ENCODE assay signal across 8 cellular contexts in genomic region chr12:53217049-53217929, GRCh38. TPM values are rescaled to one million over a fixed set of nuclear protein-coding genes. Genes with fewer than 3 reads are reported as not detected.
DNase-seq lines count a peak whose midpoint lies in the region; ATAC-seq and TF ChIP-seq lines count a peak whose summit lies in the region.

No MANE protein-coding gene starts in this region.

- H3K9me3 Mint-ChIP-seq in HFFc6 (no peaks in the 10 kb centered on the region), glutamatergic neuron (ENCODE audit: unreplicated experiment) (peaks cover 12% of the 10 kb centered on the region)
- no peaks in the 10 kb centered on the region for H3K9me3 Mint-ChIP-seq in activated CD4-positive, alpha-beta memory T cell treated with anti-CD3 and anti-CD28 coated beads, Interleukin-2, amount 10 ng/mL, durations not matched to agents 7 days and 5 days

- H3K27ac ChIP-seq in SJCRH30, result no peak overlapping the region

- H3K4me1 Mint-ChIP-seq in HFFc6 (ENCODE audit: low read depth), result peaks cover 82% of the 10 kb centered on the region
- peaks cover 80% of the 10 kb centered on the region for H3K4me1 Mint-ChIP-seq in activated CD4-positive, alpha-beta memory T cell treated with anti-CD3 and anti-CD28 coated beads, Interleukin-2, amount 10 ng/mL, durations not matched to agents 7 days and 5 days
- H3K4me1 Mint-ChIP-seq in glutamatergic neuron (ENCODE audit: low read depth, unreplicated experiment), result peaks cover 15% of the 10 kb centered on the region

- H3K27ac Mint-ChIP-seq in HFFc6 (peak overlapping the region; percentile 89), glutamatergic neuron (ENCODE audit: unreplicated experiment) (peak overlapping the region; percentile 17)
- H3K27ac Mint-ChIP-seq in activated CD4-positive, alpha-beta memory T cell treated with anti-CD3 and anti-CD28 coated beads, Interleukin-2, amount 10 ng/mL, durations not matched to agents 7 days and 5 days, result peak overlapping the region; percentile 83

- H3K4me2 ChIP-seq in skeletal muscle satellite cell (ENCODE audit: low read length), result peak overlapping the region; percentile 92

- CTCF ChIA-PET in activated CD4-positive, alpha-beta memory T cell treated with anti-CD3 and anti-CD28 coated beads, Interleukin-2, amount 10 ng/mL, durations not matched to agents 7 days and 5 days (lab: Charles Lee), result interaction anchor here (0.9 to 15.2 kb wide), 10 partner anchors 7 to 128 kb away, joined by 3 to 211 read pairs (median 52); partner anchors contain the start of genes AAAS, ESPL1 and ITGB7

- H3K4me1 ChIP-seq in skeletal muscle satellite cell (ENCODE audit: control insufficient read depth, insufficient read depth, low read length), result peaks cover 54% of the 10 kb centered on the region
- H3K4me1 ChIP-seq in SJCRH30, result peaks cover 8% of the 10 kb centered on the region

- H3K4me3 ChIP-seq in skeletal muscle satellite cell (ENCODE audit: low read length) (peak overlapping the region; percentile 88), SJCRH30 (no peak overlapping the region)

- H3K9ac ChIP-seq in skeletal muscle satellite cell (ENCODE audit: low read depth, low read length), result peak overlapping the region; percentile 81

- POLR2A ChIA-PET in activated CD4-positive, alpha-beta memory T cell treated with anti-CD3 and anti-CD28 coated beads, Interleukin-2, amount 10 ng/mL, durations not matched to agents 7 days and 5 days (lab: Charles Lee), result interaction anchor here (0.8 to 7.5 kb wide), 11 partner anchors 10 to 104 kb away, joined by 3 to 117 read pairs (median 4); partner anchors contain the start of genes AAAS, CSAD, ESPL1 and ITGB7

- peaks cover 8% of the 10 kb centered on the region for H3K27me3 Mint-ChIP-seq in HFFc6 (ENCODE audit: insufficient read depth)
- H3K27me3 Mint-ChIP-seq in activated CD4-positive, alpha-beta memory T cell treated with anti-CD3 and anti-CD28 coated beads, Interleukin-2, amount 10 ng/mL, durations not matched to agents 7 days and 5 days, result no peaks in the 10 kb centered on the region
- peaks cover 26% of the 10 kb centered on the region for H3K27me3 Mint-ChIP-seq in glutamatergic neuron (ENCODE audit: unreplicated experiment)

- no peaks in the 10 kb centered on the region for H3K27me3 ChIP-seq in skeletal muscle satellite cell (ENCODE audit: control insufficient read depth, insufficient read depth, low read length)
- H3K27me3 ChIP-seq in SJCRH30, result peaks cover 11% of the 10 kb centered on the region; the same call in 1 of the 2 replicates

- no peak for DNase-seq in HFFc6
- peak; percentile 60 for DNase-seq in activated CD4-positive, alpha-beta memory T cell treated with anti-CD3 and anti-CD28 coated beads, Interleukin-2, amount 10 ng/mL, durations not matched to agents 7 days and 5 days
- no peak for DNase-seq in glutamatergic neuron
- DNase-seq in SJCRH30, result no peak
- no peak for DNase-seq in cerebellar nuclear complex (lab: John Stamatoyannopoulos, UW)

- H3K9me3 ChIP-seq in skeletal muscle satellite cell (replicated peaks; ENCODE audit: low read length), result no peaks in the 10 kb centered on the region
- no peaks in the 10 kb centered on the region for H3K9me3 ChIP-seq in SJCRH30 (replicated peaks)

- H3K4me3 Mint-ChIP-seq in HFFc6 (peak overlapping the region; percentile 99), glutamatergic neuron (ENCODE audit: unreplicated experiment) (no peak overlapping the region)
- H3K4me3 Mint-ChIP-seq in activated CD4-positive, alpha-beta memory T cell treated with anti-CD3 and anti-CD28 coated beads, Interleukin-2, amount 10 ng/mL, durations not matched to agents 7 days and 5 days, result peak overlapping the region; percentile 81

- H3K36me3 ChIP-seq in skeletal muscle satellite cell (ENCODE audit: insufficient read depth, low read length), result peaks cover 29% of the 10 kb centered on the region
- no peaks in the 10 kb centered on the region for H3K36me3 ChIP-seq in SJCRH30

- TF ChIP-seq CTCF in HFFc6 (IDR thresholded peaks at IDR 0.05), result no peak
- TF ChIP-seq CTCF in glutamatergic neuron (IDR thresholded peaks at IDR 0.05; ENCODE audit: partially characterized antibody, unreplicated experiment), result no peak

- ATAC-seq in HG03432 (IDR thresholded peaks at IDR 0.05; ENCODE audit: unreplicated experiment) (no peak), GM21717 (IDR thresholded peaks at IDR 0.05; ENCODE audit: unreplicated experiment) (no peak)

- peaks cover 23% of the 10 kb centered on the region; the same call in 1 of the 2 replicates for H3K36me3 Mint-ChIP-seq in HFFc6 (ENCODE audit: low read depth)
- H3K36me3 Mint-ChIP-seq in activated CD4-positive, alpha-beta memory T cell treated with anti-CD3 and anti-CD28 coated beads, Interleukin-2, amount 10 ng/mL, durations not matched to agents 7 days and 5 days (ENCODE audit: low read depth), result peaks cover 62% of the 10 kb centered on the region
- H3K36me3 Mint-ChIP-seq in glutamatergic neuron (ENCODE audit: unreplicated experiment), result no peaks in the 10 kb centered on the region

RNA-seq across cellular contexts. Expression of gene ITGB7, which starts 10.2 kb away (rescaled TPM):
- total RNA-seq in HFFc6 (2021; fragmentation: NEBNext Ultra II Directional; extraction: Animal tissue kit (Norgen Biotek cat#: 25700)), result 1 to 10 TPM in 3 of 6 experiments, under 1 TPM in 3; 0.35 to 1.5 (median 0.93) TPM
- total RNA-seq in activated CD4-positive, alpha-beta memory T cell treated with anti-CD3 and anti-CD28 coated beads, Interleukin-2, amount 10 ng/mL, durations not matched to agents 7 days and 5 days, result 100 to 1,000 TPM; 780 to 786 TPM
- not detected for total RNA-seq in glutamatergic neuron (ENCODE audit: unreplicated experiment)
- under 0.01 and 1.5 TPM in 2 replicates for total RNA-seq in skeletal muscle satellite cell (2012; rRNA removed)
- not detected in 2 replicates for total RNA-seq in SJCRH30 (2014; rRNA removed; shearing (Covaris generic))

RNA-seq across cellular contexts. Expression of gene RARG, which starts 14.7 kb away (rescaled TPM):
- total RNA-seq in HFFc6 (2021; fragmentation: NEBNext Ultra II Directional; extraction: Animal tissue kit (Norgen Biotek cat#: 25700)), result 10 to 100 TPM; 47.2 to 80.5 (median 71.0) TPM
- 10 to 100 TPM; 46.1 to 47.4 TPM for total RNA-seq in activated CD4-positive, alpha-beta memory T cell treated with anti-CD3 and anti-CD28 coated beads, Interleukin-2, amount 10 ng/mL, durations not matched to agents 7 days and 5 days
- 0.27 TPM for total RNA-seq in glutamatergic neuron (ENCODE audit: unreplicated experiment)
- total RNA-seq in skeletal muscle satellite cell (2012; rRNA removed), result 17.7 and 21.8 TPM in 2 replicates
- 5.0 and 5.5 TPM in 2 replicates for total RNA-seq in SJCRH30 (2014; rRNA removed; shearing (Covaris generic))

RNA-seq across cellular contexts. Expression of gene CSAD, which starts 36.6 kb away (rescaled TPM):
- 10 to 100 TPM; 13.9 to 17.1 (median 16.0) TPM for total RNA-seq in HFFc6 (2021; fragmentation: NEBNext Ultra II Directional; extraction: Animal tissue kit (Norgen Biotek cat#: 25700))
- total RNA-seq in activated CD4-positive, alpha-beta memory T cell treated with anti-CD3 and anti-CD28 coated beads, Interleukin-2, amount 10 ng/mL, durations not matched to agents 7 days and 5 days, result 10 to 100 TPM; 28.6 to 31.0 TPM
- total RNA-seq in glutamatergic neuron (ENCODE audit: unreplicated experiment), result 34.5 TPM
- total RNA-seq in skeletal muscle satellite cell (2012; rRNA removed), result 5.8 and 8.5 TPM in 2 replicates
- 1.7 and 3.3 TPM in 2 replicates for total RNA-seq in SJCRH30 (2014; rRNA removed; shearing (Covaris generic))

RNA-seq across cellular contexts. Expression of gene ZNF740, which starts 36.8 kb away (rescaled TPM):
- total RNA-seq in HFFc6 (2021; fragmentation: NEBNext Ultra II Directional; extraction: Animal tissue kit (Norgen Biotek cat#: 25700)), result 10 to 100 TPM; 17.3 to 25.7 (median 19.3) TPM
- 10 to 100 TPM; 33.7 to 45.5 TPM for total RNA-seq in activated CD4-positive, alpha-beta memory T cell treated with anti-CD3 and anti-CD28 coated beads, Interleukin-2, amount 10 ng/mL, durations not matched to agents 7 days and 5 days
- total RNA-seq in glutamatergic neuron (ENCODE audit: unreplicated experiment), result 38.2 TPM
- 7.6 and 9.2 TPM in 2 replicates for total RNA-seq in skeletal muscle satellite cell (2012; rRNA removed)
- 17.4 and 17.8 TPM in 2 replicates for total RNA-seq in SJCRH30 (2014; rRNA removed; shearing (Covaris generic))

RNA-seq across cellular contexts. Expression of gene ESPL1, which starts 50.8 kb away (rescaled TPM):
- total RNA-seq in HFFc6 (2021; fragmentation: NEBNext Ultra II Directional; extraction: Animal tissue kit (Norgen Biotek cat#: 25700)), result 10 to 100 TPM in 5 of 6 experiments, 1 to 10 TPM in 1; 7.0 to 16.1 (median 14.1) TPM
- total RNA-seq in activated CD4-positive, alpha-beta memory T cell treated with anti-CD3 and anti-CD28 coated beads, Interleukin-2, amount 10 ng/mL, durations not matched to agents 7 days and 5 days, result 10 to 100 TPM; 88.4 to 90.2 TPM
- total RNA-seq in glutamatergic neuron (ENCODE audit: unreplicated experiment), result 5.1 TPM
- total RNA-seq in skeletal muscle satellite cell (2012; rRNA removed), result 6.3 and 7.0 TPM in 2 replicates
- 24.9 and 29.5 TPM in 2 replicates for total RNA-seq in SJCRH30 (2014; rRNA removed; shearing (Covaris generic))

Comparison
In these comparisons a context has a peak if more than half of its experiments do, and no peak if none do; other contexts are left out.
1. H3K27ac Mint-ChIP-seq: peak in every context shown above with its lines; median percentile 89 in HFFc6; 83 in activated CD4-positive, alpha-beta memory T cell treated with anti-CD3 and anti-CD28 coated beads, Interleukin-2, amount 10 ng/mL, durations not matched to agents 7 days and 5 days; 17 in glutamatergic neuron.
2. RNA of gene ITGB7, which starts 10.2 kb away (total RNA-seq): 780 to 786 TPM in activated CD4-positive, alpha-beta memory T cell treated with anti-CD3 and anti-CD28 coated beads, Interleukin-2, amount 10 ng/mL, durations not matched to agents 7 days and 5 days; 0.35 to 1.5 TPM in HFFc6, not detected in glutamatergic neuron (single experiment) and not detected in SJCRH30; every median in the first group is over 100 times any median in the second.